17 cellular contexts compared by ENCODE assay signal in the genomic region with DNA sequence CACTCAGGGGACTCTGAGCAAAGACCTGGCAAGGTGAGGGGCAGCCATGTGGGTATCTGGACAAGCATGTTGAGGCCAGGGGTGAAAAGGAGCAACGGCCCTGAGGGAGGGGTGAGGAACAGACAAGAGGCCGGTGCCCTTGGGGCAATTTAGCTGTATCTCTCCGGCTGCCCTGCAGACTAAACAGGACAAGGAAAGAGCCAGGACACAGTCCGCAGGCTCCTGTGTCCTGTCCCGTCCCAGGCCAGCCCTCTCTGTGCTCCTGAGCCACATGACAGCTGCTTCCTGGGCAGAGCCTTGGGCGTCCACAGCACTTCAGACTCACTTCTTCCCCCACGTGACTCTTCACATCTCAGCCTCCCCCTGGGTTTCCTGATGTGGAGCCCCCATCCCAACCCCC.
A peak's percentile ranks its signal among the peaks of the same experiment; 100 is the strongest.
DNase-seq lines count a peak whose midpoint lies in the region; ATAC-seq and TF ChIP-seq lines count a peak whose summit lies in the region.
"Had no signal": no experiment of that assay in that cellular context is flagged by ENCODE, and none has a peak within 500 bp of the region (broad histone marks: within the 10 kb centered on the region; RNA-seq: fewer than 3 reads in every experiment).

No MANE protein-coding gene starts in this region.

- TF ChIP-seq EP300 in gastroesophageal sphincter (IDR thresholded peaks at IDR 0.05) = no peak

- intact Hi-C loops in natural killer cell (cut with micrococcal nuclease) = no loop called here
- intact Hi-C loops in activated CD8-positive, alpha-beta T cell treated with anti-CD3 and anti-CD28 coated beads for 36 hours (cut with micrococcal nuclease) = no loop called here

- H3K79me2 ChIP-seq in neural progenitor cell (ENCODE audit: low read depth) = no peaks in the 10 kb centered on the region

- H3K4me1 ChIP-seq in gastroesophageal sphincter (peaks cover 10 to 89% (median 40%) of the 10 kb centered on the region in 3 donors), neural progenitor cell (peaks cover 28% of the 10 kb centered on the region)
- H3K4me1 ChIP-seq: Peyer's patch had no signal

- H3K9me3 ChIP-seq in gastroesophageal sphincter (no peaks in the 10 kb centered on the region), neural progenitor cell (ENCODE audit: low read depth) (no peaks in the 10 kb centered on the region)
- H3K9me3 ChIP-seq: Peyer's patch, SJSA1 had no signal

- H4K20me1 ChIP-seq in neural progenitor cell (ENCODE audit: low read depth) = no peaks in the 10 kb centered on the region

- 51 to 61% methylated on average over 2 to 6 of the region's 7 CpGs for WGBS in gastroesophageal sphincter (ENCODE audit: low coverage in 1 of 2), 2 donors

- H3K4me1 Mint-ChIP-seq in natural killer cell treated with Interleukin-12 subunit alpha and Interleukin-12 subunit beta and Interleukin-15 and Interleukin-18, amount 100 ng/mL, for 72 hours (ENCODE audit: low read depth in 2 of 2) = no peaks in the 10 kb centered on the region
- H3K4me1 Mint-ChIP-seq in natural killer cell (no peaks in the 10 kb centered on the region), neural progenitor cell (peaks cover 70% of the 10 kb centered on the region)
- no peaks in the 10 kb centered on the region for H3K4me1 Mint-ChIP-seq in activated CD8-positive, alpha-beta T cell treated with anti-CD3 and anti-CD28 coated beads for 36 hours (ENCODE audit: low read depth)

- no peak overlapping the region for H3K9ac ChIP-seq in neural progenitor cell

- H3K27ac ChIP-seq in gastroesophageal sphincter (peak overlapping the region; percentile 5 to 90 (median 88)), neural progenitor cell (no peak overlapping the region)
- H3K27ac ChIP-seq: SJSA1 had no signal

- no peak overlapping the region for H2AFZ ChIP-seq in neural progenitor cell (replicated peaks)

- H3K9me3 Mint-ChIP-seq in natural killer cell treated with Interleukin-12 subunit alpha and Interleukin-12 subunit beta and Interleukin-15 and Interleukin-18, amount 100 ng/mL, for 72 hours = no peaks in the 10 kb centered on the region
- no peaks in the 10 kb centered on the region for H3K9me3 Mint-ChIP-seq in natural killer cell
- H3K9me3 Mint-ChIP-seq in neural progenitor cell = no peaks in the 10 kb centered on the region
- H3K9me3 Mint-ChIP-seq in activated CD8-positive, alpha-beta T cell treated with anti-CD3 and anti-CD28 coated beads for 36 hours = no peaks in the 10 kb centered on the region
- H3K9me3 Mint-ChIP-seq: CD4-positive, alpha-beta T cell had no signal

- no peak overlapping the region for H3K27ac Mint-ChIP-seq in natural killer cell treated with Interleukin-12 subunit alpha and Interleukin-12 subunit beta and Interleukin-15 and Interleukin-18, amount 100 ng/mL, for 72 hours
- H3K27ac Mint-ChIP-seq in natural killer cell (no peak overlapping the region), neural progenitor cell (peak overlapping the region; percentile 69)
- no peak overlapping the region for H3K27ac Mint-ChIP-seq in activated CD8-positive, alpha-beta T cell treated with anti-CD3 and anti-CD28 coated beads for 36 hours
- H3K27ac Mint-ChIP-seq: CD4-positive, alpha-beta T cell had no signal

- peak; percentile 13 for DNase-seq in natural killer cell treated with Interleukin-12 subunit alpha and Interleukin-12 subunit beta and Interleukin-15 and Interleukin-18, amount 100 ng/mL, for 72 hours (ENCODE audit: low spot score)
- DNase-seq in natural killer cell = no peak
- DNase-seq in neural progenitor cell (ENCODE audit: low spot score) = no peak
- no peak for DNase-seq in activated CD8-positive, alpha-beta T cell treated with anti-CD3 and anti-CD28 coated beads for 36 hours
- DNase-seq in cortex of kidney (lab: John Stamatoyannopoulos, UW) = no peak
- no peak for DNase-seq in NAMALWA (ENCODE audit: low spot score)
- DNase-seq in SK-N-DZ (ENCODE audit: low spot score) = no peak
- DNase-seq: AML-193; CD4-positive, alpha-beta T cell; DMS79 treated with DMSO at 0.1 percent for 48 hours; GDM1; GOT3; NCI-H1417 treated with DMSO at 0.1 percent for 48 hours; NCI-H2029 treated with DMSO at 0.1 percent for 48 hours had no signal

- no peak for ATAC-seq in natural killer cell treated with Interleukin-12 subunit alpha and Interleukin-12 subunit beta and Interleukin-15 and Interleukin-18, amount 100 ng/mL, for 72 hours
- ATAC-seq in natural killer cell (no peak), gastroesophageal sphincter (no peak)
- no peak for ATAC-seq in activated CD8-positive, alpha-beta T cell treated with anti-CD3 and anti-CD28 coated beads for 36 hours

- no peak overlapping the region for H3K4me3 Mint-ChIP-seq in natural killer cell treated with Interleukin-12 subunit alpha and Interleukin-12 subunit beta and Interleukin-15 and Interleukin-18, amount 100 ng/mL, for 72 hours
- H3K4me3 Mint-ChIP-seq in natural killer cell (no peak overlapping the region), neural progenitor cell (no peak overlapping the region)
- no peak overlapping the region for H3K4me3 Mint-ChIP-seq in activated CD8-positive, alpha-beta T cell treated with anti-CD3 and anti-CD28 coated beads for 36 hours
- H3K4me3 Mint-ChIP-seq: CD4-positive, alpha-beta T cell had no signal

- H3K27me3 ChIP-seq in gastroesophageal sphincter (no peaks in the 10 kb centered on the region), neural progenitor cell (no peaks in the 10 kb centered on the region)
- H3K27me3 ChIP-seq: Peyer's patch, SJSA1 had no signal

- no peaks in the 10 kb centered on the region for H3K36me3 Mint-ChIP-seq in natural killer cell treated with Interleukin-12 subunit alpha and Interleukin-12 subunit beta and Interleukin-15 and Interleukin-18, amount 100 ng/mL, for 72 hours
- H3K36me3 Mint-ChIP-seq in natural killer cell (no peaks in the 10 kb centered on the region), neural progenitor cell (no peaks in the 10 kb centered on the region)
- no peaks in the 10 kb centered on the region for H3K36me3 Mint-ChIP-seq in activated CD8-positive, alpha-beta T cell treated with anti-CD3 and anti-CD28 coated beads for 36 hours (ENCODE audit: low read depth)

- POLR2A ChIA-PET in activated CD8-positive, alpha-beta T cell treated with anti-CD3 and anti-CD28 coated beads for 36 hours (lab: Charles Lee) = no interaction called here

- CTCF ChIA-PET in activated CD8-positive, alpha-beta T cell treated with anti-CD3 and anti-CD28 coated beads for 36 hours (lab: Charles Lee) = no interaction called here

- H3F3A ChIP-seq in neural progenitor cell (ENCODE audit: low read depth) = no peaks in the 10 kb centered on the region

- H3K4me3 ChIP-seq in gastroesophageal sphincter (no peak overlapping the region), neural progenitor cell (no peak overlapping the region)
- H3K4me3 ChIP-seq: Peyer's patch, SJSA1 had no signal

- H3K27me3 Mint-ChIP-seq in natural killer cell treated with Interleukin-12 subunit alpha and Interleukin-12 subunit beta and Interleukin-15 and Interleukin-18, amount 100 ng/mL, for 72 hours = peaks cover 6 to 8% of the 10 kb centered on the region in 2 donors
- peaks cover 0 to 15% of the 10 kb centered on the region in 2 donors for H3K27me3 Mint-ChIP-seq in natural killer cell (ENCODE audit: low read depth in 2 of 2)
- H3K27me3 Mint-ChIP-seq in neural progenitor cell (ENCODE audit: insufficient read depth, low read depth) = peaks cover 10% of the 10 kb centered on the region
- H3K27me3 Mint-ChIP-seq in activated CD8-positive, alpha-beta T cell treated with anti-CD3 and anti-CD28 coated beads for 36 hours = peaks cover 2% of the 10 kb centered on the region
- H3K27me3 Mint-ChIP-seq: CD4-positive, alpha-beta T cell had no signal

- no peak overlapping the region for H3K4me2 ChIP-seq in neural progenitor cell

- H3K36me3 ChIP-seq in gastroesophageal sphincter (no peaks in the 10 kb centered on the region), neural progenitor cell (no peaks in the 10 kb centered on the region)
- H3K36me3 ChIP-seq: Peyer's patch, SJSA1 had no signal

- no peak for TF ChIP-seq CTCF in natural killer cell (IDR thresholded peaks at IDR 0.05)
- TF ChIP-seq CTCF in gastroesophageal sphincter (IDR thresholded peaks at IDR 0.05) = no peak
- TF ChIP-seq CTCF in neural progenitor cell (IDR thresholded peaks at IDR 0.05) = no peak
- no peak for TF ChIP-seq CTCF in activated CD8-positive, alpha-beta T cell treated with anti-CD3 and anti-CD28 coated beads for 36 hours (IDR thresholded peaks at IDR 0.05)

- no peak for TF ChIP-seq POLR2A in gastroesophageal sphincter (IDR thresholded peaks at IDR 0.05)
